In genomic region chr4:8370106-8370787, GRCh38 we compare ENCODE assay signal across 14 cellular contexts.
DNase-seq lines count a peak whose midpoint lies in the region; ATAC-seq and TF ChIP-seq lines count a peak whose summit lies in the region.
"Had no signal": no experiment of that assay in that cellular context is flagged by ENCODE, and none has a peak within 500 bp of the region (broad histone marks: within the 10 kb centered on the region; RNA-seq: fewer than 3 reads in every experiment).

No MANE protein-coding gene starts in this region.

- no peaks in the 10 kb centered on the region for H3K27me3 Mint-ChIP-seq in stimulated activated naive CD8-positive, alpha-beta T cell treated with anti-CD3 and anti-CD28 coated beads, Interleukin-15, amount 100 ng/mL, for 72 hours
- H3K27me3 Mint-ChIP-seq: CD4-positive, CD25-positive, alpha-beta regulatory T cell had no signal

- peak overlapping the region in 3 of 4 donors; percentile 61 to 73 (median 63) for H3K27ac ChIP-seq in sigmoid colon
- H3K27ac ChIP-seq in testis, result no peak overlapping the region

- no peak for DNase-seq in stimulated activated naive CD8-positive, alpha-beta T cell treated with anti-CD3 and anti-CD28 coated beads, Interleukin-15, amount 100 ng/mL, for 72 hours
- no peak for DNase-seq in stimulated activated naive CD8-positive, alpha-beta T cell treated with anti-CD3 and anti-CD28 coated beads, Interleukin-15, Interleukin-2, amounts not matched to agents 100 U/mL and 50 U/mL, for 24 hours
- DNase-seq in left ventricle myocardium superior (peak; percentile 31), sigmoid colon (no peak), cerebellar nuclear complex (lab: John Stamatoyannopoulos, UW) (no peak), iPS-NIHi11 (ENCODE audit: low spot score) (no peak), testis (no peak)
- DNase-seq: CD4-positive, CD25-positive, alpha-beta regulatory T cell; KG1; NCI-H1436 treated with DMSO at 0.1 percent for 48 hours; NCI-H2029 treated with DMSO at 0.1 percent for 48 hours; NCI-H2171 treated with DMSO at 0.1 percent for 48 hours; NCI-H748 treated with DMSO at 0.1 percent for 48 hours had no signal

- peak overlapping the region in 1 of 2 donors; percentile 45 for H3K27ac Mint-ChIP-seq in stimulated activated naive CD8-positive, alpha-beta T cell treated with anti-CD3 and anti-CD28 coated beads, Interleukin-15, amount 100 ng/mL, for 72 hours
- H3K27ac Mint-ChIP-seq: CD4-positive, CD25-positive, alpha-beta regulatory T cell; GM23338 had no signal

- H3K4me3 Mint-ChIP-seq in stimulated activated naive CD8-positive, alpha-beta T cell treated with anti-CD3 and anti-CD28 coated beads, Interleukin-15, amount 100 ng/mL, for 72 hours, result no peak overlapping the region
- H3K4me3 Mint-ChIP-seq: CD4-positive, CD25-positive, alpha-beta regulatory T cell; GM23338 had no signal

- no peaks in the 10 kb centered on the region for H3K4me1 Mint-ChIP-seq in stimulated activated naive CD8-positive, alpha-beta T cell treated with anti-CD3 and anti-CD28 coated beads, Interleukin-15, amount 100 ng/mL, for 72 hours

- H3K36me3 ChIP-seq in sigmoid colon (peaks cover 0 to 45% (median 9%) of the 10 kb centered on the region in 4 donors), testis (ENCODE audit: low read depth, missing control alignments) (no peaks in the 10 kb centered on the region)

- WGBS in sigmoid colon, 2 donors, result 91 to 95% methylated on average over 16 of the region's 16 CpGs
- WGBS in testis, 2 donors, result 91 to 93% methylated on average over 15 to 16 of the region's 16 CpGs

- TF ChIP-seq POLR2A in sigmoid colon (IDR thresholded peaks at IDR 0.05), result no peak
- no peak for TF ChIP-seq POLR2A in testis (IDR thresholded peaks at IDR 0.05)

- TF ChIP-seq CTCF in sigmoid colon (IDR thresholded peaks at IDR 0.05), result no peak
- no peak for TF ChIP-seq CTCF in testis (IDR thresholded peaks at IDR 0.05)

- no peak for TF ChIP-seq EP300 in sigmoid colon (IDR thresholded peaks at IDR 0.05)

- peak; percentile 29 for ATAC-seq in stimulated activated naive CD8-positive, alpha-beta T cell treated with anti-CD3 and anti-CD28 coated beads, Interleukin-15, amount 100 ng/mL, for 72 hours
- ATAC-seq in stimulated activated naive CD8-positive, alpha-beta T cell treated with anti-CD3 and anti-CD28 coated beads, Interleukin-15, Interleukin-2, amounts not matched to agents 100 U/mL and 50 U/mL, for 24 hours, result no peak
- no peak for ATAC-seq in left ventricle myocardium superior
- ATAC-seq: GM23338 had no signal

- H3K9me3 Mint-ChIP-seq in stimulated activated naive CD8-positive, alpha-beta T cell treated with anti-CD3 and anti-CD28 coated beads, Interleukin-15, amount 100 ng/mL, for 72 hours, result no peaks in the 10 kb centered on the region
- H3K9me3 Mint-ChIP-seq: CD4-positive, CD25-positive, alpha-beta regulatory T cell; GM23338 had no signal

- H3K4me1 ChIP-seq in sigmoid colon, result peaks cover 0 to 22% (median 19%) of the 10 kb centered on the region in 4 donors
- H3K4me1 ChIP-seq in testis, result no peaks in the 10 kb centered on the region

- H3K4me3 ChIP-seq in sigmoid colon (no peak overlapping the region), testis (no peak overlapping the region)
- H3K4me3 ChIP-seq: GM23338 had no signal

- H3K27me3 ChIP-seq in sigmoid colon, result no peaks in the 10 kb centered on the region
- no peaks in the 10 kb centered on the region for H3K27me3 ChIP-seq in testis

- intact Hi-C loops in left ventricle myocardium superior (cut with micrococcal nuclease) (no loop called here), sigmoid colon (cut with DNase I) (no loop called here), testis (cut with DNase I; ENCODE audit: low total_unique reads) (no loop called here)

- H3K9me3 ChIP-seq in sigmoid colon, result no peaks in the 10 kb centered on the region
- H3K9me3 ChIP-seq in testis, result no peaks in the 10 kb centered on the region

Comparison
In these comparisons a context has a peak if more than half of its experiments do, and no peak if none do; other contexts are left out.
1. H3K27ac ChIP-seq: peak in sigmoid colon (3 of 4); none in testis (0 of 2).